In the genomic region with DNA sequence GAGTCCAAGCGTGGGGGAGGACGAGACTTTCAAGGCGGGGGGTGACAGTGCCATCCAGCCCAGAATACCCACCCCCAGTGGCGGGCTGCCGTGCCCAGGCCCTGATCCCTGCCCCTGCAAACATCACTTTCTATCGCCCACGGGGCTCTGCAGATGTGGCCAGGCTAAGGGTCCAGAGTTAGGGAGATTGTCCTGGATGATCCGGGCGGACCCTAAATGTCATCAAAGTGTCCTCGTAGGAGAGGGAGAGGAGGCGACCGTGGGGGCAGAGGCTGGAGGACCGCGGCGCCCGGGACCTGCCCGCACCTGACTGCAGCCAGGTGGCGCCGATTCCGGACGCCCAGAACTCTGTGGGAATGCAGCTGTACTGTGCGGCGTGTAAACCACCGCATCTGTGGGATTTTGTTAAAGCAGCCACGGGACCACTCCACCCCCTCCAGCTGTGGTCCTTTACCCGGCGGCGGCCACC, we compare ENCODE assay signal across 8 cellular contexts. TPM values are rescaled to one million over a fixed set of nuclear protein-coding genes. Genes with fewer than 3 reads are reported as not detected.
A peak's percentile ranks its signal among the peaks of the same experiment; 100 is the strongest.
DNase-seq lines count a peak whose midpoint lies in the region; ATAC-seq, FAIRE-seq and TF ChIP-seq lines count a peak whose summit lies in the region.

No MANE protein-coding gene starts in this region.

- peak overlapping the region; percentile 31 to 79 (median 68) for H3K4me3 Mint-ChIP-seq in naive thymus-derived CD4-positive, alpha-beta T cell

- peaks cover 0 to 7% (median 5%) of the 10 kb centered on the region in 7 donors for H3K4me1 Mint-ChIP-seq in naive thymus-derived CD4-positive, alpha-beta T cell

- peaks cover 17% of the 10 kb centered on the region for H3K27me3 ChIP-seq in NT2/D1 (ENCODE audit: insufficient read depth, insufficient read length)
- H3K27me3 ChIP-seq in effector memory CD4-positive, alpha-beta T cell (replicated peaks; ENCODE audit: control insufficient read depth, insufficient read depth, low read length, poor library complexity, severe bottlenecking): peaks cover 26% of the 10 kb centered on the region
- peaks cover 4 to 6% of the 10 kb centered on the region in 2 donors for H3K27me3 ChIP-seq in naive thymus-derived CD4-positive, alpha-beta T cell (ENCODE audit: control insufficient read depth in 2 of 2, insufficient read depth in 2 of 2, low read length in 2 of 2)

- peaks cover 11 to 42% (median 24%) of the 10 kb centered on the region in 5 donors for H3K27me3 Mint-ChIP-seq in naive thymus-derived CD4-positive, alpha-beta T cell

- TF ChIP-seq POLR2A in A549 (IDR thresholded peaks at IDR 0.05; ENCODE audit: low read length): no peak

- no peaks in the 10 kb centered on the region for H3K9me3 Mint-ChIP-seq in naive thymus-derived CD4-positive, alpha-beta T cell

- no peak for TF ChIP-seq EP300 in A549 (IDR thresholded peaks at IDR 0.05)

- peak in 1 of 2 experiments; percentile 36; a peak in 2 of 6 replicates for ATAC-seq in A549
- no peak for ATAC-seq in naive thymus-derived CD4-positive, alpha-beta T cell

- CTCF ChIA-PET in A549 (lab: Yijun Ruan, JAX): interaction anchor here (0.7 to 3.1 kb wide), 11 partner anchors 7 to 57 kb away, joined by 3 to 19 read pairs (median 4); a partner anchor contains a TSS
- CTCF ChIA-PET in naive thymus-derived CD4-positive, alpha-beta T cell (lab: Charles Lee): interaction anchor here (0.7 kb wide), 1 partner anchor 10 kb away, joined by 3 read pairs; no protein-coding TSS in a partner anchor

- peak overlapping the region; percentile 83 to 93; a peak in 4 of 6 replicates for H3K27ac ChIP-seq in A549
- H3K27ac ChIP-seq in effector memory CD4-positive, alpha-beta T cell (ENCODE audit: insufficient read depth, low read length, poor library complexity, severe bottlenecking): no peak overlapping the region
- no peak overlapping the region for H3K27ac ChIP-seq in naive thymus-derived CD4-positive, alpha-beta T cell (ENCODE audit: low read depth, low read length)

- WGBS in A549 (ENCODE audit: missing lambda C conversion rate): 86% methylated on average over 21 of the region's 28 CpGs

- H3K9me3 ChIP-seq in A549 (no peaks in the 10 kb centered on the region), NT2/D1 (ENCODE audit: insufficient read depth, low read length) (no peaks in the 10 kb centered on the region)
- no peaks in the 10 kb centered on the region for H3K9me3 ChIP-seq in effector memory CD4-positive, alpha-beta T cell (ENCODE audit: control insufficient read depth, low read length)
- no peaks in the 10 kb centered on the region for H3K9me3 ChIP-seq in naive thymus-derived CD4-positive, alpha-beta T cell (ENCODE audit: control insufficient read depth in 2 of 3, low read length in 3 of 3)

- H3K4me2 ChIP-seq in A549: peak overlapping the region; percentile 96

- no peak for TF ChIP-seq RAD21 in A549 (conservative IDR thresholded peaks at IDR 0.05 in 1 of 2, IDR thresholded peaks at IDR 0.05 in 1 of 2)

- H3K36me3 Mint-ChIP-seq in naive thymus-derived CD4-positive, alpha-beta T cell: peaks cover 0 to 3% (median 0%) of the 10 kb centered on the region in 5 donors

- POLR2A ChIA-PET in A549 (lab: Yijun Ruan, JAX): interaction anchor here (1.5 to 2.4 kb wide), 2 partner anchors 9 kb away, joined by 5 to 32 read pairs; no protein-coding TSS in a partner anchor
- POLR2A ChIA-PET in naive thymus-derived CD4-positive, alpha-beta T cell (lab: Charles Lee): no interaction called here

- H3K4me1 ChIP-seq in A549: peaks cover 13% of the 10 kb centered on the region; the same call in 2 of the 3 replicates
- H3K4me1 ChIP-seq in NT2/D1 (ENCODE audit: insufficient read depth, insufficient read length): no peaks in the 10 kb centered on the region
- H3K4me1 ChIP-seq in effector memory CD4-positive, alpha-beta T cell (ENCODE audit: control insufficient read depth, insufficient read depth, low read length, poor library complexity, severe bottlenecking): peaks cover 9% of the 10 kb centered on the region
- peaks cover 0 to 3% of the 10 kb centered on the region in 2 donors for H3K4me1 ChIP-seq in naive thymus-derived CD4-positive, alpha-beta T cell (ENCODE audit: control insufficient read depth in 2 of 2, insufficient read depth in 2 of 2, low read length in 2 of 2)

- FAIRE-seq in A549 (lab: Jason Lieb, UNC): no peak

- no peaks in the 10 kb centered on the region for H3K36me3 ChIP-seq in NT2/D1 (ENCODE audit: insufficient read depth, insufficient read length, low read length)
- no peaks in the 10 kb centered on the region for H3K36me3 ChIP-seq in effector memory CD4-positive, alpha-beta T cell (ENCODE audit: control insufficient read depth, insufficient read depth, low read length)
- H3K36me3 ChIP-seq in naive thymus-derived CD4-positive, alpha-beta T cell (ENCODE audit: control insufficient read depth in 2 of 3, insufficient read depth in 3 of 3, low read length in 3 of 3): no peaks in the 10 kb centered on the region

- intact Hi-C loops in naive thymus-derived CD4-positive, alpha-beta T cell (cut with micrococcal nuclease): loop anchor here (2.0 to 5.0 kb wide), 2 partner anchors 34 to 36 kb away; no protein-coding TSS in a partner anchor

- no peak overlapping the region for H3K27ac Mint-ChIP-seq in naive thymus-derived CD4-positive, alpha-beta T cell

- no peak for TF ChIP-seq CTCF in A549 (IDR thresholded peaks at IDR 0.05)

- peak overlapping the region; percentile 61 for H3K9ac ChIP-seq in NT2/D1 (ENCODE audit: insufficient read length, low read depth)

- DNase-seq in A549 (ENCODE audit: low read depth in 1 of 2, low spot score in 1 of 2) (no peak), GM19238 (ENCODE audit: insufficient read length, low spot score) (peak; percentile 14), NT2/D1 (ENCODE audit: low read depth, low spot score) (no peak), mucosa of gallbladder (ENCODE audit: low spot score) (no peak)
- DNase-seq in effector memory CD4-positive, alpha-beta T cell: no peak
- DNase-seq in naive thymus-derived CD4-positive, alpha-beta T cell: peak in 5 of 9 donors; percentile 9 to 24 (median 13)
- no peak for DNase-seq in effector CD8-positive, alpha-beta T cell (lab: John Stamatoyannopoulos, UW)
- DNase-seq in activated CD4-positive, CD25-positive, alpha-beta regulatory T cell treated with anti-CD3 and anti-CD28 coated beads, Interleukin-2, amount 50 U/mL, for 72 hours: no peak

- H3K4me3 ChIP-seq in A549: no peak overlapping the region; the same call in 2 of the 3 replicates
- H3K4me3 ChIP-seq in NT2/D1 (ENCODE audit: insufficient read length, low read depth): peak overlapping the region; percentile 51
- H3K4me3 ChIP-seq in effector memory CD4-positive, alpha-beta T cell (ENCODE audit: insufficient read depth, low read depth, low read length, poor library complexity, severe bottlenecking): peak overlapping the region; percentile 80
- H3K4me3 ChIP-seq in naive thymus-derived CD4-positive, alpha-beta T cell (ENCODE audit: low read length): peak overlapping the region; percentile 60

TF ChIP-seq in A549, 52 proteins besides CTCF, POLR2A, EP300 and RAD21:
- TF ChIP-seq FOXS1 (CRISPR knock-in tag; IDR thresholded peaks at IDR 0.05): no peak
- no peak for TF ChIP-seq ZNF302 (CRISPR knock-in tag; IDR thresholded peaks at IDR 0.05)
- no peak for TF ChIP-seq ESRRA (IDR thresholded peaks at IDR 0.05; ENCODE audit: borderline replicate concordance, low read length)
TF ChIP-seq in A549: peak in this region for 0.

RNA-seq across cellular contexts. Expression of a gene that starts 32.4 kb away (rescaled TPM):
- polyA plus RNA-seq in A549 (2011; rRNA removed): 0.06 and 0.08 TPM in 2 replicates
- 0.05 TPM in 2 replicates for polyA plus RNA-seq in A549 (2012; cell fraction: cytosol; rRNA removed)
- 0.02 and 0.08 TPM in 2 replicates for polyA plus RNA-seq in A549 (2012; cell fraction: nucleus; rRNA removed)
- polyA plus RNA-seq in A549 (2017; fragmentation: RNase III; extraction: RNeasy Plus Mini Kit Qiagen cat#74134 plus additional on column Dnase treatment): 0.17 to 0.20 TPM (median 0.19 TPM) in 3 replicates
- 0.04 and 0.05 TPM in 2 replicates for polyA minus RNA-seq in A549 (2011; rRNA and poly(A)+ RNA removed)
- under 1 TPM in 3 of 5 experiments, not detected in 2; 0.05 to 0.17 (median 0.08) TPM for total RNA-seq in naive thymus-derived CD4-positive, alpha-beta T cell
- under 1 TPM in 1 of 2 donors, not detected in 1; 0.06 TPM for polyA plus RNA-seq in naive thymus-derived CD4-positive, alpha-beta T cell
- 1.7 TPM for total RNA-seq in mucosa of gallbladder

Comparison
In these comparisons a context has a peak if more than half of its experiments do, and no peak if none do; other contexts are left out.
1. DNase-seq: peak in GM19238 (single experiment) and naive thymus-derived CD4-positive, alpha-beta T cell (5 of 9); none in A549 (0 of 2), NT2/D1 (single experiment), effector memory CD4-positive, alpha-beta T cell (0 of 3), effector CD8-positive, alpha-beta T cell (single experiment), mucosa of gallbladder (single experiment) and activated CD4-positive, CD25-positive, alpha-beta regulatory T cell treated with anti-CD3 and anti-CD28 coated beads, Interleukin-2, amount 50 U/mL, for 72 hours (single experiment).
2. H3K27ac ChIP-seq: peak in A549 (2 of 2); none in effector memory CD4-positive, alpha-beta T cell (single experiment) and naive thymus-derived CD4-positive, alpha-beta T cell (single experiment).